17 cellular contexts compared by ENCODE assay signal in the genomic region with DNA sequence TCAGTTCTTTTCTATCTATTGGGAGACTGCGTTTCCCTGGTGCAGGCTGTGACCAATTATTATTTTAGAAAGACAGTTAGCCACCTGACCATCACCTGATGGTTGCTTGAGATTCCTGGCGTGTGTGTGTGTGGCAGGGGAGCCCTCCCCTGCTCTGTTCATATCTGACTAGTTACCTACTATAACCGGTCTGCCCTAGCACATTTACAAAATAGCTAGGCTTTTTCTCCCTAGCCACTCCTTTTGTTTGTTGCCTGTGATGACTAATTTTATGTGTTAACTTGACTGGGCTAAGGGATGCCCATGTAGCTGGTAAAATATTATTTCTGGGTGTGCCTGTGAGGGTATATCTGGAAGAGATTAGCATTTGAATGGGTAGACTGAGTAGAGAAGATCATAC.
"Had no signal": no experiment of that assay in that cellular context is flagged by ENCODE, and none has a peak within 500 bp of the region (broad histone marks: within the 10 kb centered on the region; RNA-seq: fewer than 3 reads in every experiment).

No MANE protein-coding gene starts in this region.

- H3K4me1 Mint-ChIP-seq: naive B cell; neural progenitor cell; stimulated activated naive CD8-positive, alpha-beta T cell treated with anti-CD3 and anti-CD28 coated beads, Interleukin-15, amount 100 ng/mL, for 72 hours had no signal

- H3K9me3 Mint-ChIP-seq: natural killer cell treated with Interleukin-12 subunit alpha and Interleukin-12 subunit beta and Interleukin-15 and Interleukin-18, amount 100 ng/mL, for 72 hours; neural progenitor cell had no signal

- H3K4me3 Mint-ChIP-seq: naive B cell; natural killer cell treated with Interleukin-12 subunit alpha and Interleukin-12 subunit beta and Interleukin-15 and Interleukin-18, amount 100 ng/mL, for 72 hours; neural progenitor cell; stimulated activated naive CD8-positive, alpha-beta T cell treated with anti-CD3 and anti-CD28 coated beads, Interleukin-15, amount 100 ng/mL, for 72 hours had no signal

- H3K36me3 Mint-ChIP-seq: naive B cell; natural killer cell treated with Interleukin-12 subunit alpha and Interleukin-12 subunit beta and Interleukin-15 and Interleukin-18, amount 100 ng/mL, for 72 hours; neural progenitor cell had no signal

- DNase-seq: dorsolateral prefrontal cortex; effector CD4-positive, alpha-beta T cell; foreskin fibroblast; gastrocnemius medialis; head of caudate nucleus; left ventricle myocardium superior; lower lobe of right lung; naive B cell; stimulated activated CD4-positive, alpha-beta T cell treated with anti-CD3 and anti-CD28 coated beads, Interleukin-12 subunit alpha, Interleukin-12 subunit beta, amount 100 ng/mL, for 4 hours; stimulated activated CD4-positive, alpha-beta T cell treated with anti-CD3 and anti-CD28 coated beads, Interleukin-1b, Interleukin-23, amount 100 ng/mL, for 48 hours; stimulated activated CD4-positive, alpha-beta T cell treated with anti-CD3 and anti-CD28 coated beads, Interleukin-4, amount 100 ng/mL, for 1 hour; stimulated activated CD8-positive, alpha-beta memory T cell treated with anti-CD3 and anti-CD28 coated beads, Interleukin-4, amount 100 ng/mL, for 48 hours; stimulated activated naive CD4-positive, alpha-beta T cell; stimulated activated naive CD8-positive, alpha-beta T cell treated with anti-CD3 and anti-CD28 coated beads, Interleukin-15, amount 100 ng/mL, for 72 hours; transverse colon had no signal

- H3K27ac Mint-ChIP-seq: naive B cell; natural killer cell treated with Interleukin-12 subunit alpha and Interleukin-12 subunit beta and Interleukin-15 and Interleukin-18, amount 100 ng/mL, for 72 hours; neural progenitor cell; stimulated activated naive CD8-positive, alpha-beta T cell treated with anti-CD3 and anti-CD28 coated beads, Interleukin-15, amount 100 ng/mL, for 72 hours had no signal

- H3K27me3 Mint-ChIP-seq: stimulated activated naive CD8-positive, alpha-beta T cell treated with anti-CD3 and anti-CD28 coated beads, Interleukin-15, amount 100 ng/mL, for 72 hours had no signal
